ENCODE assay signal across 15 cellular contexts in the genomic region with DNA sequence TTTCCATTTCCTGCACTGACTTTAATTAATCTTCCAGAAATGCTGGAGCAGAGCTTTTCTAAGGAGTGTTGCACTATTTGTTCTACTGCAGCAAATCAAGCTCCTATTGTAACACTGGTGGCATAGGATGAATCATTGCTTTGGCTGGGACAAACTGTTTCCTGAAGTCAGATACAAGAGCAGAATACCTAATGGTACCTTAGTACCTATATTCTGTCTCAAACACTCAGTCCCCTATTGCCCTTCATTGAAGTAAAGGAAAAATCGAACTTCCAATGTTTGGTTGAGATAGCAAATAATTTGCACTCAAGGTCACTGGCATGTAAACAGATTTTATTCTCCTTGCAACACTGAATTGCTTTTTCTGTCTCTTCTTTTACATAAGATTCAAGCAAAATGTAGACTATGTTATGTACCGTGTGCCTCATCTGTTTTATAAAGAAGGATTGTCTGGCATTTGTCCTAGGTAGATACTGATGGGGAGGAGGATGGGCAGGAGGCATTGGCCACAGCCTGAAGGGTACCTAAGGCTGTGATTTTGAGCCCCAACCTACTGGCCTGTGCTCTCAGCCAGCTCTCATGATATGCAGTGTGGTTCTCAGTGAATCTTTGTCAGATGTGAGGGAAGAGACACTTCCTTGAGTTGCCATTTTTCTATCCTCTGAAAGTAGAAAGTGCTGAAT.
"Had no signal": no experiment of that assay in that cellular context is flagged by ENCODE, and none has a peak within 500 bp of the region (broad histone marks: within the 10 kb centered on the region; RNA-seq: fewer than 3 reads in every experiment).

No MANE protein-coding gene starts in this region.

- H3K27me3 ChIP-seq: neural progenitor cell, ovary, right atrium auricular region, tibial nerve, vagina had no signal

- H3K4me1 Mint-ChIP-seq: activated B cell treated with CpG ODN at 0.5 μM for 24 hours; activated CD4-positive, alpha-beta T cell treated with anti-CD3 and anti-CD28 coated beads, Interleukin-2, amount 10 ng/mL, durations not matched to agents 24 days and 14 days; activated T-helper 17 cell treated with anti-CD3 and anti-CD28 coated beads, Interleukin-2, amount 50 U/mL, for 72 hours; neural progenitor cell had no signal

- DNase-seq: activated B cell treated with CpG ODN at 0.5 μM for 24 hours; activated CD4-positive, alpha-beta T cell treated with anti-CD3 and anti-CD28 coated beads, Interleukin-2, amount 10 ng/mL, durations not matched to agents 24 days and 14 days; activated naive CD4-positive, alpha-beta T cell treated with anti-CD3 and anti-CD28 coated beads for 36 hours; dorsolateral prefrontal cortex; esophagus squamous epithelium; foreskin keratinocyte; head of caudate nucleus; ovary had no signal

- H3K4me1 ChIP-seq: esophagus squamous epithelium, foreskin keratinocyte, right atrium auricular region, tibial nerve, vagina had no signal

- H3K27ac Mint-ChIP-seq: activated B cell treated with CpG ODN at 0.5 μM for 24 hours; activated CD4-positive, alpha-beta T cell treated with anti-CD3 and anti-CD28 coated beads, Interleukin-2, amount 10 ng/mL, durations not matched to agents 24 days and 14 days; activated naive CD4-positive, alpha-beta T cell treated with anti-CD3 and anti-CD28 coated beads for 36 hours; activated T-helper 17 cell treated with anti-CD3 and anti-CD28 coated beads, Interleukin-2, amount 50 U/mL, for 72 hours; neural progenitor cell; T-helper 1 cell treated with Interleukin-12 subunit alpha and Interleukin-12 subunit beta and Interleukin-4 antibody, amounts not matched to agents 30 μg/mL and 1 μg/mL, for 36 hours had no signal

- H3K27ac ChIP-seq: esophagus squamous epithelium, foreskin keratinocyte, neural progenitor cell, ovary, right atrium auricular region, skin epidermis, tibial nerve, vagina had no signal

- H3K4me3 Mint-ChIP-seq: activated B cell treated with CpG ODN at 0.5 μM for 24 hours; activated CD4-positive, alpha-beta T cell treated with anti-CD3 and anti-CD28 coated beads, Interleukin-2, amount 10 ng/mL, durations not matched to agents 24 days and 14 days; activated naive CD4-positive, alpha-beta T cell treated with anti-CD3 and anti-CD28 coated beads for 36 hours; activated T-helper 17 cell treated with anti-CD3 and anti-CD28 coated beads, Interleukin-2, amount 50 U/mL, for 72 hours; neural progenitor cell; T-helper 1 cell treated with Interleukin-12 subunit alpha and Interleukin-12 subunit beta and Interleukin-4 antibody, amounts not matched to agents 30 μg/mL and 1 μg/mL, for 36 hours had no signal

- H3K9me3 ChIP-seq: esophagus squamous epithelium, ovary, right atrium auricular region, tibial nerve, vagina had no signal

- H3K36me3 ChIP-seq: esophagus squamous epithelium, neural progenitor cell, ovary, right atrium auricular region, tibial nerve, vagina had no signal

- ATAC-seq: activated T-helper 17 cell treated with anti-CD3 and anti-CD28 coated beads, Interleukin-2, amount 50 U/mL, for 72 hours; foreskin keratinocyte had no signal

- H3K36me3 Mint-ChIP-seq: neural progenitor cell had no signal

- H3K9me3 Mint-ChIP-seq: activated B cell treated with CpG ODN at 0.5 μM for 24 hours; activated CD4-positive, alpha-beta T cell treated with anti-CD3 and anti-CD28 coated beads, Interleukin-2, amount 10 ng/mL, durations not matched to agents 24 days and 14 days; activated naive CD4-positive, alpha-beta T cell treated with anti-CD3 and anti-CD28 coated beads for 36 hours; activated T-helper 17 cell treated with anti-CD3 and anti-CD28 coated beads, Interleukin-2, amount 50 U/mL, for 72 hours; neural progenitor cell; T-helper 1 cell treated with Interleukin-12 subunit alpha and Interleukin-12 subunit beta and Interleukin-4 antibody, amounts not matched to agents 30 μg/mL and 1 μg/mL, for 36 hours had no signal

- H3K4me3 ChIP-seq: dorsolateral prefrontal cortex, esophagus squamous epithelium, neural progenitor cell, ovary, right atrium auricular region, skin epidermis, tibial nerve, vagina had no signal
